ENCODE assay signal across 17 cellular contexts in the genomic region with DNA sequence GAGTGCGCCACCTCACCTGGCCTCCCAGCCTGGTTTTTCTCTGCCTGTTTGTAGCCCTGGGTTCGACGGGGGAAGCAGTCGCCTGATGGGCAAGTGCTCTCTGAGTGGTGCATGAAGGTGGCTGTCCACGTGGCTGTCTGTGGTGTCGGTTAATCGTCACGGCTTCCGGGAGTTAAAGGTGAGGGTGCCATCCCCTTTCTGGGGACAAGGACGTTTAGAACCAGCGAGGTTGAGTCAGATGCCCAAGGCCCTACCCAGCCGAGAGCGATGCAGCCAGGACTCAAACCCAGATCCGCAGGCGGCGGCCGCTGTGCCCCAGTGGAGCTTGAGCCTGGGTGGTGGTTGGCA. TPM values are rescaled to one million over a fixed set of nuclear protein-coding genes. Genes with fewer than 3 reads are reported as not detected.
DNase-seq lines count a peak whose midpoint lies in the region; ATAC-seq and TF ChIP-seq lines count a peak whose summit lies in the region.
"Had no signal": no experiment of that assay in that cellular context is flagged by ENCODE, and none has a peak within 500 bp of the region (broad histone marks: within the 10 kb centered on the region; RNA-seq: fewer than 3 reads in every experiment).

No MANE protein-coding gene starts in this region.

- intact Hi-C loops in left ventricle myocardium superior (cut with micrococcal nuclease) (no loop called here), psoas muscle (cut with DNase I) (loop anchor here in 1 of 2 donors (2.0 kb wide), 1 partner anchor 33 kb away; no protein-coding TSS in a partner anchor), vagina (cut with DNase I) (no loop called here)

- no peak overlapping the region for H3K4me3 ChIP-seq in right atrium auricular region
- H3K4me3 ChIP-seq in psoas muscle, result peak overlapping the region; percentile 55
- no peak overlapping the region for H3K4me3 ChIP-seq in vagina
- H3K4me3 ChIP-seq: pancreas had no signal

- H3K27me3 ChIP-seq in right atrium auricular region, result no peaks in the 10 kb centered on the region
- no peaks in the 10 kb centered on the region for H3K27me3 ChIP-seq in psoas muscle (ENCODE audit: insufficient read depth in 3 of 3, low read length in 2 of 3)
- no peaks in the 10 kb centered on the region for H3K27me3 ChIP-seq in vagina
- H3K27me3 ChIP-seq: pancreas had no signal

- no peak for TF ChIP-seq CTCF in right atrium auricular region (IDR thresholded peaks at IDR 0.05)
- no peak for TF ChIP-seq CTCF in psoas muscle (IDR thresholded peaks at IDR 0.05)
- no peak for TF ChIP-seq CTCF in vagina (IDR thresholded peaks at IDR 0.05)

- no peak for DNase-seq in right atrium auricular region (ENCODE audit: low spot score)
- no peak for DNase-seq in left ventricle myocardium superior
- no peak for DNase-seq in epithelial cell of prostate (ENCODE audit: low read depth, low spot score)
- DNase-seq in psoas muscle, result no peak
- no peak for DNase-seq in vagina (ENCODE audit: extremely low spot score in 2 of 2)
- no peak for DNase-seq in amygdala (lab: John Stamatoyannopoulos, UW)
- no peak for DNase-seq in NCI-H2107 treated with DMSO at 0.1 percent for 48 hours (lab: John Stamatoyannopoulos, UW; ENCODE audit: unreplicated experiment)
- DNase-seq: activated T-cell treated with anti-CD3 and anti-CD28 coated beads, Interleukin-2, amount 50 U/mL, for 72 hours; amniotic stem cell; COR-L47; KG1; NCI-H146; NCI-H510A treated with DMSO at 0.1 percent for 48 hours; pancreas; stimulated activated CD4-positive, alpha-beta T cell treated with anti-CD3 and anti-CD28 coated beads, Interleukin-2, amount 100 ng/mL, for 24 hours; stimulated activated CD8-positive, alpha-beta memory T cell treated with anti-CD3 and anti-CD28 coated beads, Interleukin-4, amount 100 ng/mL, for 48 hours had no signal

- H3K4me1 ChIP-seq in right atrium auricular region (peaks cover 0 to 97% of the 10 kb centered on the region in 2 donors), psoas muscle (peaks cover 96% of the 10 kb centered on the region), vagina (peaks cover 97% of the 10 kb centered on the region)

- 69 to 87% (median 73%) methylated on average over 17 of the region's 17 CpGs for WGBS in psoas muscle, 3 donors

- H3K36me3 ChIP-seq in right atrium auricular region, result no peaks in the 10 kb centered on the region
- no peaks in the 10 kb centered on the region for H3K36me3 ChIP-seq in psoas muscle (ENCODE audit: insufficient read depth in 1 of 2, low read depth in 1 of 2)
- H3K36me3 ChIP-seq in vagina, result no peaks in the 10 kb centered on the region
- H3K36me3 ChIP-seq: pancreas had no signal

- H3K9me3 ChIP-seq in right atrium auricular region (no peaks in the 10 kb centered on the region), psoas muscle (no peaks in the 10 kb centered on the region), vagina (no peaks in the 10 kb centered on the region)
- H3K9me3 ChIP-seq: pancreas had no signal

- H3K27ac ChIP-seq in right atrium auricular region, result peak overlapping the region; percentile 86
- peak overlapping the region; percentile 93 for H3K27ac ChIP-seq in epithelial cell of prostate
- peak overlapping the region; percentile 92 for H3K27ac ChIP-seq in psoas muscle
- peak overlapping the region; percentile 94 for H3K27ac ChIP-seq in vagina

- no peak for TF ChIP-seq POLR2A in vagina (IDR thresholded peaks at IDR 0.05)

- ATAC-seq in left ventricle myocardium superior (no peak), psoas muscle (no peak), HG03139 (IDR thresholded peaks at IDR 0.05; ENCODE audit: unreplicated experiment) (no peak)
- ATAC-seq: activated T-cell treated with anti-CD3 and anti-CD28 coated beads, Interleukin-2, amount 50 U/mL, for 72 hours had no signal

RNA-seq across cellular contexts. Expression of a gene that starts 47.7 kb away (rescaled TPM):
- total RNA-seq in right atrium auricular region (10 to 100 TPM; 34.5 to 50.8 TPM), left ventricle myocardium superior (90.8 TPM), psoas muscle (100 to 1,000 TPM in 3 of 4 donors, 10 to 100 TPM in 1; 84.3 to 192 (median 147) TPM), vagina (49.4 TPM)
- polyA plus RNA-seq in psoas muscle, result 100 to 1,000 TPM in 1 of 3 donors, 10 to 100 TPM in 2; 37.7 to 156 (median 76.4) TPM
